In genomic region chr9:83934569-83935275, GRCh38 we compare ENCODE assay signal across 10 cellular contexts. TPM values are rescaled to one million over a fixed set of nuclear protein-coding genes. Genes with fewer than 3 reads are reported as not detected.
DNase-seq lines count a peak whose midpoint lies in the region; ATAC-seq and TF ChIP-seq lines count a peak whose summit lies in the region.
"Had no signal": no experiment of that assay in that cellular context is flagged by ENCODE, and none has a peak within 500 bp of the region (broad histone marks: within the 10 kb centered on the region; RNA-seq: fewer than 3 reads in every experiment).

No MANE protein-coding gene starts in this region.

- H3K27ac ChIP-seq in HCT116 (ENCODE audit: low read depth, low read length) (no peak overlapping the region), PC-3 (ENCODE audit: low read length) (no peak overlapping the region), gastrocnemius medialis (peak overlapping the region in 2 of 4 donors; percentile 7 to 10)

- intact Hi-C loops in HCT116 (cut with micrococcal nuclease) (loop anchor here (10.0 kb wide), 2 partner anchors 460 to 1210 kb away; no protein-coding TSS in a partner anchor), PC-3 (cut with micrococcal nuclease) (loop anchor here (2.0 to 5.0 kb wide), 2 partner anchors 14 to 48 kb away; partner anchors contain the start of genes HNRNPK, KIF27 and RMI1), gastrocnemius medialis (cut with DNase I; ENCODE audit: low total_unique reads) (loop anchor here (10.0 kb wide), 1 partner anchor 130 kb away; no protein-coding TSS in a partner anchor), sciatic nerve (cut with DNase I) (no loop called here)

- H2AFZ ChIP-seq in HCT116 (ENCODE audit: low read depth, low read length, poor library complexity, severe bottlenecking) (peak overlapping the region; percentile 71), PC-3 (ENCODE audit: low read length) (no peak overlapping the region)

- no peak for TF ChIP-seq POLR2A in HCT116 (IDR thresholded peaks at IDR 0.05; ENCODE audit: borderline replicate concordance, extremely low read depth, insufficient read depth, insufficient read length)
- TF ChIP-seq POLR2A in gastrocnemius medialis (IDR thresholded peaks at IDR 0.05) = no peak

- H3K36me3 ChIP-seq in HCT116 (ENCODE audit: control insufficient read depth in 1 of 2, insufficient read depth in 2 of 2, low read length in 2 of 2) (no peaks in the 10 kb centered on the region), PC-3 (ENCODE audit: low read depth, low read length) (no peaks in the 10 kb centered on the region), gastrocnemius medialis (peaks cover 0 to 11% of the 10 kb centered on the region in 2 donors)

- peaks cover 5% of the 10 kb centered on the region for H3F3A ChIP-seq in PC-3 (ENCODE audit: low read length, unreplicated experiment)

- H4K20me1 ChIP-seq in HCT116 (ENCODE audit: insufficient read depth) (no peaks in the 10 kb centered on the region), PC-3 (ENCODE audit: low read length) (no peaks in the 10 kb centered on the region)

- DNase-seq in HCT116 (ENCODE audit: low read depth, low spot score) (no peak), PC-3 (peak; percentile 77), fibroblast of gingiva (ENCODE audit: low read depth) (peak; percentile 48), gastrocnemius medialis (no peak), sciatic nerve (ENCODE audit: low spot score) (no peak), NCI-H1436 treated with DMSO at 0.1 percent for 48 hours (lab: John Stamatoyannopoulos, UW) (no peak), T-helper 2 cell (no peak)
- DNase-seq in activated T-cell treated with anti-CD3 and anti-CD28 coated beads, Interleukin-2, amount 50 U/mL, for 48 hours = no peak
- DNase-seq: heart right ventricle, natural killer cell had no signal

- RAD21 ChIA-PET in HCT116 (lab: Charles Lee; ENCODE audit: low non-redundant PET in 1 of 2, low total read pairs in 2 of 2, uncharacterized antibody in 2 of 2, unreplicated experiment in 2 of 2) = no interaction called here

- H3K4me2 ChIP-seq in HCT116 (ENCODE audit: low read length) (0 out of 2 replicates have a peak overlapping the region, but pooled peaks have one; percentile 5), PC-3 (ENCODE audit: low read length) (peak overlapping the region; percentile 41)

- no peak for TF ChIP-seq RAD21 in HCT116 (IDR thresholded peaks at IDR 0.05; ENCODE audit: low read depth)

- H3K79me2 ChIP-seq in HCT116 (ENCODE audit: insufficient read depth, low read length) (no peaks in the 10 kb centered on the region), PC-3 (ENCODE audit: low read length) (no peaks in the 10 kb centered on the region)

- H3K4me1 ChIP-seq in HCT116 (ENCODE audit: control insufficient read depth in 1 of 2, insufficient read depth in 2 of 2, low read length in 2 of 2) = peaks cover 7 to 13% of the 10 kb centered on the region in 2 experiments; a peak in 3 of 4 replicates
- peaks cover 20% of the 10 kb centered on the region for H3K4me1 ChIP-seq in PC-3 (ENCODE audit: insufficient read depth, low read length)
- H3K4me1 ChIP-seq in gastrocnemius medialis = peaks cover 20 to 29% of the 10 kb centered on the region in 2 donors

- H3K9me2 ChIP-seq in HCT116 (ENCODE audit: insufficient read depth) (no peaks in the 10 kb centered on the region), PC-3 (replicated peaks; ENCODE audit: low read length) (no peaks in the 10 kb centered on the region)

- H3K9me3 ChIP-seq in HCT116 (ENCODE audit: control insufficient read depth in 1 of 2, insufficient read depth in 1 of 2, low read depth in 1 of 2, low read length in 2 of 2) (no peaks in the 10 kb centered on the region), PC-3 (ENCODE audit: low read length) (no peaks in the 10 kb centered on the region), gastrocnemius medialis (no peaks in the 10 kb centered on the region)
- H3K9me3 ChIP-seq: heart right ventricle had no signal

- POLR2A ChIA-PET in HCT116 (lab: Charles Lee) (interaction anchor here (0.7 to 1.2 kb wide), 3 partner anchors 45 to 343 kb away, joined by 3 read pairs; partner anchors contain the start of gene HNRNPK), PC-3 (lab: Charles Lee; ENCODE audit: unreplicated experiment) (interaction anchor here (0.6 to 0.7 kb wide), 2 partner anchors 14 to 27 kb away, joined by 4 to 7 read pairs; no protein-coding TSS in a partner anchor)

- in situ Hi-C loops in gastrocnemius medialis (cut with MboI; ENCODE audit: low sequenced_read_pairs in 4 of 4) = loop anchor here (5.0 to 10.0 kb wide), 5 partner anchors 238 to 383 kb away; no protein-coding TSS in a partner anchor

- CTCF ChIA-PET in HCT116 (lab: Charles Lee) (interaction anchor here (1.0 to 1.3 kb wide), 3 partner anchors 14 to 462 kb away, joined by 3 to 6 read pairs (median 6); partner anchors contain the start of gene KIF27), PC-3 (lab: Charles Lee) (no interaction called here)

- BruUV-seq in HCT116 (replicated peaks; lab: Mats Ljungman, UMichigan) = no TSS peak
- no TSS peak for BruUV-seq in PC-3 (replicated peaks; lab: Mats Ljungman, UMichigan)

- H3K4me3 ChIP-seq in HCT116 (replicated peaks in 1 of 2; ENCODE audit: low read depth in 1 of 2, low read length in 2 of 2) = no peak overlapping the region
- H3K4me3 ChIP-seq in PC-3 (ENCODE audit: low read length) = no peak overlapping the region
- no peak overlapping the region for H3K4me3 ChIP-seq in gastrocnemius medialis
- H3K4me3 ChIP-seq: heart right ventricle had no signal

- TF ChIP-seq CTCF in HCT116 (IDR thresholded peaks at IDR 0.05 in 2 of 3, conservative IDR thresholded peaks at IDR 0.05 in 1 of 3; ENCODE audit: borderline replicate concordance in 1 of 3, insufficient read depth in 1 of 3, low read depth in 2 of 3, low read length in 2 of 3) (no peak), PC-3 (conservative IDR thresholded peaks at IDR 0.05; ENCODE audit: low read depth, low read length) (no peak), gastrocnemius medialis (IDR thresholded peaks at IDR 0.05 in 4 of 5, conservative IDR thresholded peaks at IDR 0.05 in 1 of 5) (no peak)

- H3K9ac ChIP-seq in HCT116 (ENCODE audit: low read length) (no peak overlapping the region), PC-3 (ENCODE audit: low read length) (no peak overlapping the region)

- H3K27me3 ChIP-seq in HCT116 (ENCODE audit: insufficient read depth, low read length) (no peaks in the 10 kb centered on the region), PC-3 (ENCODE audit: low read length) (no peaks in the 10 kb centered on the region), gastrocnemius medialis (no peaks in the 10 kb centered on the region)
- H3K27me3 ChIP-seq: heart right ventricle had no signal

- ATAC-seq in HCT116 (no peak), PC-3 (peak; percentile 73), gastrocnemius medialis (peak; percentile 53 to 64), sciatic nerve (no peak)

TF ChIP-seq in HCT116, 20 proteins besides CTCF, POLR2A, EP300 and RAD21:
- TF ChIP-seq CEBPB (IDR thresholded peaks at IDR 0.05; ENCODE audit: low read depth) (peak; percentile 76), YY1 (IDR thresholded peaks at IDR 0.05; ENCODE audit: extremely low read depth, insufficient replicate concordance, low read depth, low read length) (no peak)
- TF ChIP-seq, protein P1, sequence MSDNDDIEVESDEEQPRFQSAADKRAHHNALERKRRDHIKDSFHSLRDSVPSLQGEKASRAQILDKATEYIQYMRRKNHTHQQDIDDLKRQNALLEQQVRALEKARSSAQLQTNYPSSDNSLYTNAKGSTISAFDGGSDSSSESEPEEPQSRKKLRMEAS (IDR thresholded peaks at IDR 0.05) = peak; percentile 21; the same call in 1 of the 2 replicates

RNA-seq across cellular contexts. Expression of gene KIF27, which starts 13.5 kb away (rescaled TPM):
- total RNA-seq in HCT116 (2021; ENCODE audit: unreplicated experiment) (4.3 TPM), PC-3 (2014; rRNA removed) (2.2 and 3.2 TPM in 2 replicates), gastrocnemius medialis (1 to 10 TPM; 1.7 to 4.1 (median 2.2) TPM), sciatic nerve (10.7 TPM)
- polyA plus RNA-seq in HCT116 (2012) = 0.79 and 0.91 TPM in 2 replicates

RNA-seq across cellular contexts. Expression of gene HNRNPK, which starts 45.3 kb away (rescaled TPM):
- total RNA-seq in HCT116 (2021; ENCODE audit: unreplicated experiment) (624 TPM), PC-3 (2014; rRNA removed) (550 and 583 TPM in 2 replicates), gastrocnemius medialis (100 to 1,000 TPM; 313 to 390 (median 349) TPM), sciatic nerve (425 TPM)
- 345 and 465 TPM in 2 replicates for polyA plus RNA-seq in HCT116 (2012)

RNA-seq across cellular contexts. Expression of gene RMI1, which starts 45.9 kb away (rescaled TPM):
- total RNA-seq in HCT116 (2021; ENCODE audit: unreplicated experiment) (26.8 TPM), PC-3 (2014; rRNA removed) (5.0 and 6.2 TPM in 2 replicates), gastrocnemius medialis (1 to 10 TPM; 2.8 to 3.9 (median 3.6) TPM), sciatic nerve (5.3 TPM)
- polyA plus RNA-seq in HCT116 (2012) = 5.7 and 8.4 TPM in 2 replicates

Comparison
In these comparisons a context has a peak if more than half of its experiments do, and no peak if none do; other contexts are left out.
1. ATAC-seq: peak in PC-3 (single experiment) and gastrocnemius medialis (2 of 2); none in HCT116 (single experiment) and sciatic nerve (single experiment).
2. DNase-seq: peak in PC-3 (single experiment) and fibroblast of gingiva (single experiment); none in HCT116 (single experiment), gastrocnemius medialis (0 of 2), sciatic nerve (single experiment), activated T-cell treated with anti-CD3 and anti-CD28 coated beads, Interleukin-2, amount 50 U/mL, for 48 hours (0 of 2), NCI-H1436 treated with DMSO at 0.1 percent for 48 hours (single experiment) and T-helper 2 cell (0 of 5).